30 cellular contexts compared by ENCODE assay signal in genomic region chr15:100726070-100726420, GRCh38.
DNase-seq lines count a peak whose midpoint lies in the region; ATAC-seq and TF ChIP-seq lines count a peak whose summit lies in the region.
"Had no signal": no experiment of that assay in that cellular context is flagged by ENCODE, and none has a peak within 500 bp of the region (broad histone marks: within the 10 kb centered on the region; RNA-seq: fewer than 3 reads in every experiment).

No MANE protein-coding gene starts in this region.

- no peak overlapping the region for H2BK15ac ChIP-seq in H9 (ENCODE audit: low read depth, low read length)

- H3K4me1 Mint-ChIP-seq in H9 = peaks cover 7 to 14% of the 10 kb centered on the region in 2 experiments
- H3K4me1 Mint-ChIP-seq in activated naive CD4-positive, alpha-beta T cell treated with anti-CD3 and anti-CD28 coated beads, Interleukin-2, amount 10 ng/mL, durations not matched to agents 7 days and 5 days = no peaks in the 10 kb centered on the region

- H2AK5ac ChIP-seq in H9 (ENCODE audit: insufficient read length, low read length) = no peak overlapping the region

- intact Hi-C loops in lower leg skin (cut with DNase I; ENCODE audit: low total_unique reads) = no loop called here
- intact Hi-C loops in uterus (cut with DNase I; ENCODE audit: low total_unique reads) = loop anchor here (5.0 kb wide), 1 partner anchor 721 kb away; no protein-coding TSS in a partner anchor

- H3K27ac Mint-ChIP-seq in H9 = no peak overlapping the region
- no peak overlapping the region for H3K27ac Mint-ChIP-seq in activated naive CD4-positive, alpha-beta T cell treated with anti-CD3 and anti-CD28 coated beads, Interleukin-2, amount 10 ng/mL, durations not matched to agents 7 days and 5 days
- H3K27ac Mint-ChIP-seq: activated CD4-positive, alpha-beta T cell treated with anti-CD3 and anti-CD28 coated beads for 36 hours; CD8-positive, alpha-beta T cell; naive thymus-derived CD4-positive, alpha-beta T cell; T-helper 1 cell treated with Interleukin-12 subunit alpha and Interleukin-12 subunit beta and Interleukin-4 antibody, amounts not matched to agents 30 μg/mL and 1 μg/mL, for 36 hours had no signal

- H3K56ac ChIP-seq in H9 (ENCODE audit: insufficient read length, low read depth, low read length) = no peak overlapping the region

- H3K23ac ChIP-seq in H9 (ENCODE audit: insufficient read length, low read depth, low read length) = no peak overlapping the region

- H3K27ac ChIP-seq in H9 (ENCODE audit: insufficient read length, low read depth, low read length) (no peak overlapping the region), uterus (peak overlapping the region; percentile 44 to 89)
- H3K27ac ChIP-seq: ovary, thoracic aorta had no signal

- H3K4me1 ChIP-seq in H9 (ENCODE audit: insufficient read depth, low read length) (peaks cover 4% of the 10 kb centered on the region; the same call in 1 of the 2 replicates), adipocyte (ENCODE audit: control insufficient read depth, insufficient read depth, low read length) (peaks cover 50% of the 10 kb centered on the region), uterus (peaks cover 0 to 13% of the 10 kb centered on the region in 2 donors)

- DNase-seq in H9 = peak; percentile 5
- DNase-seq in adipocyte (ENCODE audit: low read depth) = no peak
- peak; percentile 11 to 64 for DNase-seq in lower leg skin (ENCODE audit: low spot score in 2 of 2)
- peak in 1 of 2 donors; percentile 18 for DNase-seq in uterus
- no peak for DNase-seq in activated naive CD4-positive, alpha-beta T cell treated with anti-CD3 and anti-CD28 coated beads, Interleukin-2, amount 10 ng/mL, durations not matched to agents 7 days and 5 days
- DNase-seq in COLO829 (ENCODE audit: low spot score) = no peak
- no peak for DNase-seq in omental fat pad (ENCODE audit: low spot score)
- DNase-seq: activated CD4-positive, alpha-beta T cell treated with anti-CD3 and anti-CD28 coated beads for 36 hours; activated naive CD4-positive, alpha-beta T cell treated with Interleukin-2 at 50 U/mL for 16 hours; activated T-cell treated with anti-CD3 and anti-CD28 coated beads, Interleukin-2, amount 50 U/mL, for 48 hours; amygdala; CD8-positive, alpha-beta T cell; dermis blood vessel endothelial cell; DMS53; GDM1; kidney glomerular epithelial cell; naive thymus-derived CD4-positive, alpha-beta T cell; NCI-H187; NCI-H2171 treated with DMSO at 0.1 percent for 48 hours; NCI-H524; ovary; PC-9; retina; SIG-M5; stimulated activated CD4-positive, alpha-beta T cell treated with anti-CD3 and anti-CD28 coated beads, Interleukin-12 subunit alpha, Interleukin-12 subunit beta, amount 100 ng/mL, for 4 hours; stimulated activated CD4-positive, alpha-beta T cell treated with anti-CD3 and anti-CD28 coated beads, Interleukin-4, amount 100 ng/mL, for 4 hours; stimulated activated naive CD4-positive, alpha-beta T cell treated with Interleukin-2 at 50 U/mL for 16 hours had no signal

- no peak overlapping the region for H2BK12ac ChIP-seq in H9 (ENCODE audit: insufficient read length, low read depth, low read length)

- CTCF ChIA-PET in activated naive CD4-positive, alpha-beta T cell treated with anti-CD3 and anti-CD28 coated beads, Interleukin-2, amount 10 ng/mL, durations not matched to agents 7 days and 5 days (lab: Charles Lee) = no interaction called here

- no peaks in the 10 kb centered on the region for H3K79me1 ChIP-seq in H9 (ENCODE audit: insufficient read depth, low read depth, low read length, poor library complexity, severe bottlenecking)

- no peaks in the 10 kb centered on the region for H3K36me3 ChIP-seq in adipocyte (ENCODE audit: control insufficient read depth, insufficient read depth, low read length, severe bottlenecking)
- no peaks in the 10 kb centered on the region for H3K36me3 ChIP-seq in uterus
- H3K36me3 ChIP-seq: ovary, thoracic aorta had no signal

- no peak overlapping the region for H3K4me3 ChIP-seq in adipocyte (ENCODE audit: low read length)
- H3K4me3 ChIP-seq in lower leg skin (ENCODE audit: low read depth, poor library complexity, severe bottlenecking) = no peak overlapping the region
- H3K4me3 ChIP-seq in uterus = no peak overlapping the region
- H3K4me3 ChIP-seq: ovary, PC-9, thoracic aorta had no signal

- H4K8ac ChIP-seq in H9 (replicated peaks; ENCODE audit: insufficient read length, low read depth, low read length) = no peak overlapping the region

- H3K18ac ChIP-seq in H9 (ENCODE audit: insufficient read length, low read depth, low read length) = no peak overlapping the region

- peaks cover 3% of the 10 kb centered on the region; the same call in 1 of the 2 replicates for H3K27me3 Mint-ChIP-seq in H9 (ENCODE audit: low read depth)
- no peaks in the 10 kb centered on the region for H3K27me3 Mint-ChIP-seq in activated naive CD4-positive, alpha-beta T cell treated with anti-CD3 and anti-CD28 coated beads, Interleukin-2, amount 10 ng/mL, durations not matched to agents 7 days and 5 days

- no peak overlapping the region for H4K5ac ChIP-seq in H9 (ENCODE audit: insufficient read length, low read depth, low read length)

- TF ChIP-seq POLR2A in lower leg skin (IDR thresholded peaks at IDR 0.05) (no peak), uterus (IDR thresholded peaks at IDR 0.05) (no peak)

- H3K27me3 ChIP-seq in H9 (ENCODE audit: insufficient read depth, low read length) (no peaks in the 10 kb centered on the region), adipocyte (replicated peaks; ENCODE audit: control insufficient read depth, insufficient read depth, low read length) (no peaks in the 10 kb centered on the region), uterus (no peaks in the 10 kb centered on the region)
- H3K27me3 ChIP-seq: ovary had no signal

- H3K9ac ChIP-seq in H9 (ENCODE audit: extremely low read depth, insufficient read length, low read length) (no peak overlapping the region), adipocyte (ENCODE audit: low read length) (peak overlapping the region; percentile 40)

- no peak overlapping the region for H3T11ph ChIP-seq in H9 (ENCODE audit: low read length)

- H4K20me1 ChIP-seq in H9 (ENCODE audit: control insufficient read depth, insufficient read depth, insufficient read length) = no peaks in the 10 kb centered on the region

- ATAC-seq in omental fat pad (ENCODE audit: low FRiP score) = no peak
- ATAC-seq: activated CD4-positive, alpha-beta T cell treated with anti-CD3 and anti-CD28 coated beads for 36 hours; CD8-positive, alpha-beta T cell; HepG2; naive thymus-derived CD4-positive, alpha-beta T cell had no signal

- H4K91ac ChIP-seq in H9 (ENCODE audit: insufficient read length, low read depth, low read length) = no peak overlapping the region

- WGBS in H9 (ENCODE audit: extremely low coverage, insufficient read length, low lambda C conversion rate) = no CpG with 5 or more reads among the region's 7 CpGs
- 92 to 97% methylated on average over 7 of the region's 7 CpGs for WGBS in lower leg skin, 2 donors

- H2BK5ac ChIP-seq in H9 (ENCODE audit: insufficient read length, low read length) = no peak overlapping the region

- no peaks in the 10 kb centered on the region; a peak in 1 of 5 replicates for H3K9me3 Mint-ChIP-seq in H9
- H3K9me3 Mint-ChIP-seq in activated naive CD4-positive, alpha-beta T cell treated with anti-CD3 and anti-CD28 coated beads, Interleukin-2, amount 10 ng/mL, durations not matched to agents 7 days and 5 days = no peaks in the 10 kb centered on the region
- H3K9me3 Mint-ChIP-seq: CD8-positive, alpha-beta T cell; naive thymus-derived CD4-positive, alpha-beta T cell; T-helper 1 cell treated with Interleukin-12 subunit alpha and Interleukin-12 subunit beta and Interleukin-4 antibody, amounts not matched to agents 30 μg/mL and 1 μg/mL, for 36 hours had no signal

- H3K4me2 ChIP-seq in H9 (ENCODE audit: insufficient read depth, insufficient read length, low read length) = no peak overlapping the region
- H3K4me2 ChIP-seq: PC-9 had no signal

- H3K9me3 ChIP-seq in H9 (ENCODE audit: control insufficient read depth, low read depth, low read length) = no peaks in the 10 kb centered on the region
- no peaks in the 10 kb centered on the region for H3K9me3 ChIP-seq in adipocyte (ENCODE audit: control insufficient read depth, low read length)
- no peaks in the 10 kb centered on the region for H3K9me3 ChIP-seq in uterus
- H3K9me3 ChIP-seq: ovary, thoracic aorta had no signal

- TF ChIP-seq CTCF in H9 (conservative IDR thresholded peaks at IDR 0.05) = no peak
- no peak for TF ChIP-seq CTCF in lower leg skin (IDR thresholded peaks at IDR 0.05)
- TF ChIP-seq CTCF in uterus (IDR thresholded peaks at IDR 0.05) = no peak
- TF ChIP-seq CTCF in omental fat pad (IDR thresholded peaks at IDR 0.05) = no peak

- H3K4me3 Mint-ChIP-seq in H9 = no peak overlapping the region
- H3K4me3 Mint-ChIP-seq in activated naive CD4-positive, alpha-beta T cell treated with anti-CD3 and anti-CD28 coated beads, Interleukin-2, amount 10 ng/mL, durations not matched to agents 7 days and 5 days = no peak overlapping the region
- H3K4me3 Mint-ChIP-seq: activated CD4-positive, alpha-beta T cell treated with anti-CD3 and anti-CD28 coated beads for 36 hours; CD8-positive, alpha-beta T cell; naive thymus-derived CD4-positive, alpha-beta T cell; T-helper 1 cell treated with Interleukin-12 subunit alpha and Interleukin-12 subunit beta and Interleukin-4 antibody, amounts not matched to agents 30 μg/mL and 1 μg/mL, for 36 hours had no signal

- no peak overlapping the region for H2AFZ ChIP-seq in H9 (ENCODE audit: low read length)
- H2AFZ ChIP-seq: PC-9 had no signal

- H3K79me2 ChIP-seq in H9 (ENCODE audit: insufficient read depth, low read length) = no peaks in the 10 kb centered on the region

- H3K23me2 ChIP-seq in H9 (ENCODE audit: insufficient read length, low read depth, low read length, poor library complexity, severe bottlenecking) = no peaks in the 10 kb centered on the region

- H3K4ac ChIP-seq in H9 (ENCODE audit: low read depth, low read length) = no peak overlapping the region

- no peak overlapping the region for H2BK120ac ChIP-seq in H9 (ENCODE audit: low read depth, low read length, poor library complexity, severe bottlenecking)

- no peak overlapping the region for H3K14ac ChIP-seq in H9 (ENCODE audit: insufficient read depth, low read length)

- H2BK20ac ChIP-seq in H9 (ENCODE audit: low read depth, low read length, poor library complexity, severe bottlenecking) = no peak overlapping the region

- H3K36me3 Mint-ChIP-seq in H9 (ENCODE audit: insufficient read depth in 1 of 3, low read depth in 3 of 3) = no peaks in the 10 kb centered on the region; a peak in 1 of 7 replicates
- no peaks in the 10 kb centered on the region for H3K36me3 Mint-ChIP-seq in activated naive CD4-positive, alpha-beta T cell treated with anti-CD3 and anti-CD28 coated beads, Interleukin-2, amount 10 ng/mL, durations not matched to agents 7 days and 5 days
- H3K36me3 Mint-ChIP-seq: CD8-positive, alpha-beta T cell; naive thymus-derived CD4-positive, alpha-beta T cell had no signal

Comparison
In these comparisons a context has a peak if more than half of its experiments do, and no peak if none do; other contexts are left out.
1. DNase-seq: peak in H9 (single experiment) and lower leg skin (2 of 2); none in adipocyte (single experiment), activated naive CD4-positive, alpha-beta T cell treated with anti-CD3 and anti-CD28 coated beads, Interleukin-2, amount 10 ng/mL, durations not matched to agents 7 days and 5 days (single experiment), COLO829 (single experiment) and omental fat pad (single experiment).